ENCODE assay signal across 1 cellular context in genomic region chr2:222318026-222318711, GRCh38.
TF ChIP-seq lines count a peak whose summit lies in the region.

No MANE protein-coding gene starts in this region.

TF ChIP-seq in GM12878, 131 proteins besides CTCF, POLR2A, EP300 and RAD21 (continued from another document and continues in another):
- no peak for TF ChIP-seq STAT3 (IDR thresholded peaks at IDR 0.05; ENCODE audit: low read depth, low read length)
- TF ChIP-seq ZNF217 (IDR thresholded peaks at IDR 0.05) = no peak
- peak; percentile 33; the same call in 1 of the 2 replicates for TF ChIP-seq BACH1 (IDR thresholded peaks at IDR 0.05; ENCODE audit: borderline replicate concordance)
- no peak; the same call in 1 of the 2 replicates for TF ChIP-seq IKZF1 (conservative IDR thresholded peaks at IDR 0.05)
- 0 out of 2 replicates have a peak, but pooled peaks have one; percentile 36 for TF ChIP-seq EED (IDR thresholded peaks at IDR 0.05; ENCODE audit: low read depth)
- TF ChIP-seq STAT1 (conservative IDR thresholded peaks at IDR 0.05) = peak; percentile 37; the same call in 1 of the 2 replicates
- TF ChIP-seq MXI1 (IDR thresholded peaks at IDR 0.05; ENCODE audit: low read depth, low read length) = peak; percentile 87
- TF ChIP-seq JUNB (IDR thresholded peaks at IDR 0.05) = no peak
- TF ChIP-seq MYB (IDR thresholded peaks at IDR 0.05; ENCODE audit: borderline replicate concordance, low read depth, low read length) = no peak
- TF ChIP-seq ZBTB4 (CRISPR knock-in tag; IDR thresholded peaks at IDR 0.05) = no peak
- TF ChIP-seq TARDBP (IDR thresholded peaks at IDR 0.05; ENCODE audit: borderline replicate concordance) = no peak
- TF ChIP-seq, protein P1, sequence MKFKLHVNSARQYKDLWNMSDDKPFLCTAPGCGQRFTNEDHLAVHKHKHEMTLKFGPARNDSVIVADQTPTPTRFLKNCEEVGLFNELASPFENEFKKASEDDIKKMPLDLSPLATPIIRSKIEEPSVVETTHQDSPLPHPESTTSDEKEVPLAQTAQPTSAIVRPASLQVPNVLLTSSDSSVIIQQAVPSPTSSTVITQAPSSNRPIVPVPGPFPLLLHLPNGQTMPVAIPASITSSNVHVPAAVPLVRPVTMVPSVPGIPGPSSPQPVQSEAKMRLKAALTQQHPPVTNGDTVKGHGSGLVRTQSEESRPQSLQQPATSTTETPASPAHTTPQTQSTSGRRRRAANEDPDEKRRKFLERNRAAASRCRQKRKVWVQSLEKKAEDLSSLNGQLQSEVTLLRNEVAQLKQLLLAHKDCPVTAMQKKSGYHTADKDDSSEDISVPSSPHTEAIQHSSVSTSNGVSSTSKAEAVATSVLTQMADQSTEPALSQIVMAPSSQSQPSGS (IDR thresholded peaks at IDR 0.05; ENCODE audit: low read length) = no peak
- TF ChIP-seq ASH2L (IDR thresholded peaks at IDR 0.05; ENCODE audit: borderline replicate concordance, low read depth) = 0 out of 2 replicates have a peak, but pooled peaks have one; percentile 60
- no peak for TF ChIP-seq NR2C2 (IDR thresholded peaks at IDR 0.05; ENCODE audit: borderline replicate concordance, control insufficient read depth, insufficient read length, low read depth)
- no peak for TF ChIP-seq BCL11A (IDR thresholded peaks at IDR 0.05; ENCODE audit: low read depth, low read length)
- peak; percentile 17 for TF ChIP-seq RELA (IDR thresholded peaks at IDR 0.05; ENCODE audit: borderline replicate concordance, partially characterized antibody)
- TF ChIP-seq YY1 (IDR thresholded peaks at IDR 0.05; ENCODE audit: low read depth, low read length) = peak; percentile 27; the same call in 1 of the 2 replicates
- TF ChIP-seq, protein P2, sequence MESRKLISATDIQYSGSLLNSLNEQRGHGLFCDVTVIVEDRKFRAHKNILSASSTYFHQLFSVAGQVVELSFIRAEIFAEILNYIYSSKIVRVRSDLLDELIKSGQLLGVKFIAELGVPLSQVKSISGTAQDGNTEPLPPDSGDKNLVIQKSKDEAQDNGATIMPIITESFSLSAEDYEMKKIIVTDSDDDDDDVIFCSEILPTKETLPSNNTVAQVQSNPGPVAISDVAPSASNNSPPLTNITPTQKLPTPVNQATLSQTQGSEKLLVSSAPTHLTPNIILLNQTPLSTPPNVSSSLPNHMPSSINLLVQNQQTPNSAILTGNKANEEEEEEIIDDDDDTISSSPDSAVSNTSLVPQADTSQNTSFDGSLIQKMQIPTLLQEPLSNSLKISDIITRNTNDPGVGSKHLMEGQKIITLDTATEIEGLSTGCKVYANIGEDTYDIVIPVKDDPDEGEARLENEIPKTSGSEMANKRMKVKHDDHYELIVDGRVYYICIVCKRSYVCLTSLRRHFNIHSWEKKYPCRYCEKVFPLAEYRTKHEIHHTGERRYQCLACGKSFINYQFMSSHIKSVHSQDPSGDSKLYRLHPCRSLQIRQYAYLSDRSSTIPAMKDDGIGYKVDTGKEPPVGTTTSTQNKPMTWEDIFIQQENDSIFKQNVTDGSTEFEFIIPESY (IDR thresholded peaks at IDR 0.05) = no peak
- TF ChIP-seq, protein P3, sequence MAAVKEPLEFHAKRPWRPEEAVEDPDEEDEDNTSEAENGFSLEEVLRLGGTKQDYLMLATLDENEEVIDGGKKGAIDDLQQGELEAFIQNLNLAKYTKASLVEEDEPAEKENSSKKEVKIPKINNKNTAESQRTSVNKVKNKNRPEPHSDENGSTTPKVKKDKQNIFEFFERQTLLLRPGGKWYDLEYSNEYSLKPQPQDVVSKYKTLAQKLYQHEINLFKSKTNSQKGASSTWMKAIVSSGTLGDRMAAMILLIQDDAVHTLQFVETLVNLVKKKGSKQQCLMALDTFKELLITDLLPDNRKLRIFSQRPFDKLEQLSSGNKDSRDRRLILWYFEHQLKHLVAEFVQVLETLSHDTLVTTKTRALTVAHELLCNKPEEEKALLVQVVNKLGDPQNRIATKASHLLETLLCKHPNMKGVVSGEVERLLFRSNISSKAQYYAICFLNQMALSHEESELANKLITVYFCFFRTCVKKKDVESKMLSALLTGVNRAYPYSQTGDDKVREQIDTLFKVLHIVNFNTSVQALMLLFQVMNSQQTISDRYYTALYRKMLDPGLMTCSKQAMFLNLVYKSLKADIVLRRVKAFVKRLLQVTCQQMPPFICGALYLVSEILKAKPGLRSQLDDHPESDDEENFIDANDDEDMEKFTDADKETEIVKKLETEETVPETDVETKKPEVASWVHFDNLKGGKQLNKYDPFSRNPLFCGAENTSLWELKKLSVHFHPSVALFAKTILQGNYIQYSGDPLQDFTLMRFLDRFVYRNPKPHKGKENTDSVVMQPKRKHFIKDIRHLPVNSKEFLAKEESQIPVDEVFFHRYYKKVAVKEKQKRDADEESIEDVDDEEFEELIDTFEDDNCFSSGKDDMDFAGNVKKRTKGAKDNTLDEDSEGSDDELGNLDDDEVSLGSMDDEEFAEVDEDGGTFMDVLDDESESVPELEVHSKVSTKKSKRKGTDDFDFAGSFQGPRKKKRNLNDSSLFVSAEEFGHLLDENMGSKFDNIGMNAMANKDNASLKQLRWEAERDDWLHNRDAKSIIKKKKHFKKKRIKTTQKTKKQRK (IDR thresholded peaks at IDR 0.05; ENCODE audit: low read depth, low read length) = no peak
- TF ChIP-seq, protein P4, sequence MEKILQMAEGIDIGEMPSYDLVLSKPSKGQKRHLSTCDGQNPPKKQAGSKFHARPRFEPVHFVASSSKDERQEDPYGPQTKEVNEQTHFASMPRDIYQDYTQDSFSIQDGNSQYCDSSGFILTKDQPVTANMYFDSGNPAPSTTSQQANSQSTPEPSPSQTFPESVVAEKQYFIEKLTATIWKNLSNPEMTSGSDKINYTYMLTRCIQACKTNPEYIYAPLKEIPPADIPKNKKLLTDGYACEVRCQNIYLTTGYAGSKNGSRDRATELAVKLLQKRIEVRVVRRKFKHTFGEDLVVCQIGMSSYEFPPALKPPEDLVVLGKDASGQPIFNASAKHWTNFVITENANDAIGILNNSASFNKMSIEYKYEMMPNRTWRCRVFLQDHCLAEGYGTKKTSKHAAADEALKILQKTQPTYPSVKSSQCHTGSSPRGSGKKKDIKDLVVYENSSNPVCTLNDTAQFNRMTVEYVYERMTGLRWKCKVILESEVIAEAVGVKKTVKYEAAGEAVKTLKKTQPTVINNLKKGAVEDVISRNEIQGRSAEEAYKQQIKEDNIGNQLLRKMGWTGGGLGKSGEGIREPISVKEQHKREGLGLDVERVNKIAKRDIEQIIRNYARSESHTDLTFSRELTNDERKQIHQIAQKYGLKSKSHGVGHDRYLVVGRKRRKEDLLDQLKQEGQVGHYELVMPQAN (conservative IDR thresholded peaks at IDR 0.05) = peak; percentile 93
- 0 out of 2 replicates have a peak, but pooled peaks have one; percentile 41 for TF ChIP-seq MAX (IDR thresholded peaks at IDR 0.05; ENCODE audit: low read depth, low read length)
- no peak for TF ChIP-seq WRNIP1 (IDR thresholded peaks at IDR 0.05; ENCODE audit: borderline replicate concordance, low read depth, low read length)
- no peak for TF ChIP-seq IRF5 (IDR thresholded peaks at IDR 0.05; ENCODE audit: borderline replicate concordance)
- peak; percentile 71 for TF ChIP-seq LARP7 (IDR thresholded peaks at IDR 0.05)
- no peak for TF ChIP-seq GABPA (IDR thresholded peaks at IDR 0.05; ENCODE audit: low read depth)
- TF ChIP-seq HDGF (IDR thresholded peaks at IDR 0.05) = 0 out of 2 replicates have a peak, but pooled peaks have one; percentile 48
- TF ChIP-seq, protein P5, sequence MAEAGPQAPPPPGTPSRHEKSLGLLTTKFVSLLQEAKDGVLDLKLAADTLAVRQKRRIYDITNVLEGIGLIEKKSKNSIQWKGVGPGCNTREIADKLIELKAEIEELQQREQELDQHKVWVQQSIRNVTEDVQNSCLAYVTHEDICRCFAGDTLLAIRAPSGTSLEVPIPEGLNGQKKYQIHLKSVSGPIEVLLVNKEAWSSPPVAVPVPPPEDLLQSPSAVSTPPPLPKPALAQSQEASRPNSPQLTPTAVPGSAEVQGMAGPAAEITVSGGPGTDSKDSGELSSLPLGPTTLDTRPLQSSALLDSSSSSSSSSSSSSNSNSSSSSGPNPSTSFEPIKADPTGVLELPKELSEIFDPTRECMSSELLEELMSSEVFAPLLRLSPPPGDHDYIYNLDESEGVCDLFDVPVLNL (IDR thresholded peaks at IDR 0.05; ENCODE audit: low read depth, low read length) = no peak
- peak; percentile 40 for TF ChIP-seq NRF1 (conservative IDR thresholded peaks at IDR 0.05; ENCODE audit: low read depth, low read length)
- 0 out of 2 replicates have a peak, but pooled peaks have one; percentile 10 for TF ChIP-seq NBN (IDR thresholded peaks at IDR 0.05)
- no peak for TF ChIP-seq JUND (IDR thresholded peaks at IDR 0.05; ENCODE audit: low read depth, low read length)
- no peak for TF ChIP-seq ZNF384 (IDR thresholded peaks at IDR 0.05; ENCODE audit: borderline replicate concordance, low read depth, low read length)
- TF ChIP-seq ZBED1 (IDR thresholded peaks at IDR 0.05; ENCODE audit: borderline replicate concordance) = no peak
- TF ChIP-seq TBL1XR1 (IDR thresholded peaks at IDR 0.05; ENCODE audit: low read depth, low read length) = no peak
- TF ChIP-seq HDAC6 (IDR thresholded peaks at IDR 0.05; ENCODE audit: unreplicated experiment) = no peak
- 0 out of 2 replicates have a peak, but pooled peaks have one; percentile 39 for TF ChIP-seq SIN3A (IDR thresholded peaks at IDR 0.05; ENCODE audit: low read depth, low read length)
- TF ChIP-seq, protein P6, sequence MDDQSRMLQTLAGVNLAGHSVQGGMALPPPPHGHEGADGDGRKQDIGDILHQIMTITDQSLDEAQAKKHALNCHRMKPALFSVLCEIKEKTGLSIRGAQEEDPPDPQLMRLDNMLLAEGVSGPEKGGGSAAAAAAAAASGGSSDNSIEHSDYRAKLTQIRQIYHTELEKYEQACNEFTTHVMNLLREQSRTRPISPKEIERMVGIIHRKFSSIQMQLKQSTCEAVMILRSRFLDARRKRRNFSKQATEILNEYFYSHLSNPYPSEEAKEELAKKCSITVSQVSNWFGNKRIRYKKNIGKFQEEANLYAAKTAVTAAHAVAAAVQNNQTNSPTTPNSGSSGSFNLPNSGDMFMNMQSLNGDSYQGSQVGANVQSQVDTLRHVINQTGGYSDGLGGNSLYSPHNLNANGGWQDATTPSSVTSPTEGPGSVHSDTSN (IDR thresholded peaks at IDR 0.05; ENCODE audit: insufficient replicate concordance, low read depth, low read length) = peak; percentile 44
- peak; percentile 85; the same call in 1 of the 2 replicates for TF ChIP-seq SMC3 (IDR thresholded peaks at IDR 0.05; ENCODE audit: borderline replicate concordance, low read length)
- peak; percentile 68 to 90; a peak in 3 of 4 replicates for TF ChIP-seq BHLHE40 (IDR thresholded peaks at IDR 0.05; ENCODE audit: borderline replicate concordance in 1 of 2, low read depth in 2 of 2, low read length in 1 of 2)
- TF ChIP-seq RB1 (IDR thresholded peaks at IDR 0.05; ENCODE audit: borderline replicate concordance) = peak; percentile 67; the same call in 1 of the 2 replicates
- TF ChIP-seq, protein P7, sequence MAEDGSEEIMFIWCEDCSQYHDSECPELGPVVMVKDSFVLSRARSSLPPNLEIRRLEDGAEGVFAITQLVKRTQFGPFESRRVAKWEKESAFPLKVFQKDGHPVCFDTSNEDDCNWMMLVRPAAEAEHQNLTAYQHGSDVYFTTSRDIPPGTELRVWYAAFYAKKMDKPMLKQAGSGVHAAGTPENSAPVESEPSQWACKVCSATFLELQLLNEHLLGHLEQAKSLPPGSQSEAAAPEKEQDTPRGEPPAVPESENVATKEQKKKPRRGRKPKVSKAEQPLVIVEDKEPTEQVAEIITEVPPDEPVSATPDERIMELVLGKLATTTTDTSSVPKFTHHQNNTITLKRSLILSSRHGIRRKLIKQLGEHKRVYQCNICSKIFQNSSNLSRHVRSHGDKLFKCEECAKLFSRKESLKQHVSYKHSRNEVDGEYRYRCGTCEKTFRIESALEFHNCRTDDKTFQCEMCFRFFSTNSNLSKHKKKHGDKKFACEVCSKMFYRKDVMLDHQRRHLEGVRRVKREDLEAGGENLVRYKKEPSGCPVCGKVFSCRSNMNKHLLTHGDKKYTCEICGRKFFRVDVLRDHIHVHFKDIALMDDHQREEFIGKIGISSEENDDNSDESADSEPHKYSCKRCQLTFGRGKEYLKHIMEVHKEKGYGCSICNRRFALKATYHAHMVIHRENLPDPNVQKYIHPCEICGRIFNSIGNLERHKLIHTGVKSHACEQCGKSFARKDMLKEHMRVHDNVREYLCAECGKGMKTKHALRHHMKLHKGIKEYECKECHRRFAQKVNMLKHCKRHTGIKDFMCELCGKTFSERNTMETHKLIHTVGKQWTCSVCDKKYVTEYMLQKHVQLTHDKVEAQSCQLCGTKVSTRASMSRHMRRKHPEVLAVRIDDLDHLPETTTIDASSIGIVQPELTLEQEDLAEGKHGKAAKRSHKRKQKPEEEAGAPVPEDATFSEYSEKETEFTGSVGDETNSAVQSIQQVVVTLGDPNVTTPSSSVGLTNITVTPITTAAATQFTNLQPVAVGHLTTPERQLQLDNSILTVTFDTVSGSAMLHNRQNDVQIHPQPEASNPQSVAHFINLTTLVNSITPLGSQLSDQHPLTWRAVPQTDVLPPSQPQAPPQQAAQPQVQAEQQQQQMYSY (CRISPR knock-in tag; IDR thresholded peaks at IDR 0.05) = no peak
